Comparison of ENCODE assay signal across 1 cellular context in the genomic region with DNA sequence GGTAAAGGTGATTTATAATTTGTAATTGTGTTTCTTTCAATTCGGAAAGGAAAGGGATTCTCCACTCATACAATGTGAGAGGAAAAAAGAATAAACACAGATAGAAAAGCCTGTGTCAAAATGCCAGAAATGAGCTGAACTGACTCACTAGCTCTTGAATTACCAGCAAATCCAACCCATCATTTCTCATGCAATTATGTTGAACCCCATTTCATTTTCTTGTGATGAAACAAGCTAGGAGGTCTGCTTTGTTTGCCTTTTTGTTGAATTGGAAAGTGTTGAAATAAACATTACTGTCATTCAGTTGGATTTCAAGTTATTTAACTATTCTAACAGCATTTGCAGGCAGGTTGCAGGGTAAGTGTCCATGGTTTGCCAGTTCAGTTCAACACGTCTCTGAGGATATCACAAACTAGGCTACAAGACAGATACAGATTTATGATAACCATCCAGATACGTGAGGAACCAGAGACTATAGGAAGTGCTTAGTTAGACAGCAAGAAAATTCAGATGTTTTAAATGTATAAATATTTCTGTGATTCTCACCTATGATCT.
TF ChIP-seq lines count a peak whose summit lies in the region.

No MANE protein-coding gene starts in this region.

TF ChIP-seq in H1, 55 proteins besides CTCF, POLR2A, EP300 and RAD21:
- TF ChIP-seq SIX5 (IDR thresholded peaks at IDR 0.05; ENCODE audit: low read depth, low read length): no peak
- TF ChIP-seq KDM5A (IDR thresholded peaks at IDR 0.05; ENCODE audit: low read length): no peak
